In the genomic region with DNA sequence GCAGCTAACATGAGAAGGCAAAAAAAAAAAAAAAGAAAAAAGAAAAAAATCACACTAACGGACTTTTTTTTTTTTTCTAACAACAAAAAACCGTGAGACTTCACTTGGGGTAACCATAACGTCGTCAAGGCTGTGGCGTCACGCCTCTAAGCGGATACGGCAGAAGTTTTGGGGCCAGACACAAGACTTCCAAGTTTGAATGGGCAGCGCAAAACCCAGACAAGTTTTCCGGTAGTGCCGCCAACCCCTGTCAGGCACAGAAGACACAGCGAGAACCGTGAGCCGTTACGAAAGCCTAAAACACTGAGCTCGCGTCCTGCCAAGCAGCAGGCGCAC, we compare ENCODE assay signal across 1 cellular context.
TF ChIP-seq lines count a peak whose summit lies in the region.

No MANE protein-coding gene starts in this region.

TF ChIP-seq in K562, 482 proteins besides CTCF, POLR2A, EP300 and RAD21 (continued from another document and continues in another):
- TF ChIP-seq, protein P1, sequence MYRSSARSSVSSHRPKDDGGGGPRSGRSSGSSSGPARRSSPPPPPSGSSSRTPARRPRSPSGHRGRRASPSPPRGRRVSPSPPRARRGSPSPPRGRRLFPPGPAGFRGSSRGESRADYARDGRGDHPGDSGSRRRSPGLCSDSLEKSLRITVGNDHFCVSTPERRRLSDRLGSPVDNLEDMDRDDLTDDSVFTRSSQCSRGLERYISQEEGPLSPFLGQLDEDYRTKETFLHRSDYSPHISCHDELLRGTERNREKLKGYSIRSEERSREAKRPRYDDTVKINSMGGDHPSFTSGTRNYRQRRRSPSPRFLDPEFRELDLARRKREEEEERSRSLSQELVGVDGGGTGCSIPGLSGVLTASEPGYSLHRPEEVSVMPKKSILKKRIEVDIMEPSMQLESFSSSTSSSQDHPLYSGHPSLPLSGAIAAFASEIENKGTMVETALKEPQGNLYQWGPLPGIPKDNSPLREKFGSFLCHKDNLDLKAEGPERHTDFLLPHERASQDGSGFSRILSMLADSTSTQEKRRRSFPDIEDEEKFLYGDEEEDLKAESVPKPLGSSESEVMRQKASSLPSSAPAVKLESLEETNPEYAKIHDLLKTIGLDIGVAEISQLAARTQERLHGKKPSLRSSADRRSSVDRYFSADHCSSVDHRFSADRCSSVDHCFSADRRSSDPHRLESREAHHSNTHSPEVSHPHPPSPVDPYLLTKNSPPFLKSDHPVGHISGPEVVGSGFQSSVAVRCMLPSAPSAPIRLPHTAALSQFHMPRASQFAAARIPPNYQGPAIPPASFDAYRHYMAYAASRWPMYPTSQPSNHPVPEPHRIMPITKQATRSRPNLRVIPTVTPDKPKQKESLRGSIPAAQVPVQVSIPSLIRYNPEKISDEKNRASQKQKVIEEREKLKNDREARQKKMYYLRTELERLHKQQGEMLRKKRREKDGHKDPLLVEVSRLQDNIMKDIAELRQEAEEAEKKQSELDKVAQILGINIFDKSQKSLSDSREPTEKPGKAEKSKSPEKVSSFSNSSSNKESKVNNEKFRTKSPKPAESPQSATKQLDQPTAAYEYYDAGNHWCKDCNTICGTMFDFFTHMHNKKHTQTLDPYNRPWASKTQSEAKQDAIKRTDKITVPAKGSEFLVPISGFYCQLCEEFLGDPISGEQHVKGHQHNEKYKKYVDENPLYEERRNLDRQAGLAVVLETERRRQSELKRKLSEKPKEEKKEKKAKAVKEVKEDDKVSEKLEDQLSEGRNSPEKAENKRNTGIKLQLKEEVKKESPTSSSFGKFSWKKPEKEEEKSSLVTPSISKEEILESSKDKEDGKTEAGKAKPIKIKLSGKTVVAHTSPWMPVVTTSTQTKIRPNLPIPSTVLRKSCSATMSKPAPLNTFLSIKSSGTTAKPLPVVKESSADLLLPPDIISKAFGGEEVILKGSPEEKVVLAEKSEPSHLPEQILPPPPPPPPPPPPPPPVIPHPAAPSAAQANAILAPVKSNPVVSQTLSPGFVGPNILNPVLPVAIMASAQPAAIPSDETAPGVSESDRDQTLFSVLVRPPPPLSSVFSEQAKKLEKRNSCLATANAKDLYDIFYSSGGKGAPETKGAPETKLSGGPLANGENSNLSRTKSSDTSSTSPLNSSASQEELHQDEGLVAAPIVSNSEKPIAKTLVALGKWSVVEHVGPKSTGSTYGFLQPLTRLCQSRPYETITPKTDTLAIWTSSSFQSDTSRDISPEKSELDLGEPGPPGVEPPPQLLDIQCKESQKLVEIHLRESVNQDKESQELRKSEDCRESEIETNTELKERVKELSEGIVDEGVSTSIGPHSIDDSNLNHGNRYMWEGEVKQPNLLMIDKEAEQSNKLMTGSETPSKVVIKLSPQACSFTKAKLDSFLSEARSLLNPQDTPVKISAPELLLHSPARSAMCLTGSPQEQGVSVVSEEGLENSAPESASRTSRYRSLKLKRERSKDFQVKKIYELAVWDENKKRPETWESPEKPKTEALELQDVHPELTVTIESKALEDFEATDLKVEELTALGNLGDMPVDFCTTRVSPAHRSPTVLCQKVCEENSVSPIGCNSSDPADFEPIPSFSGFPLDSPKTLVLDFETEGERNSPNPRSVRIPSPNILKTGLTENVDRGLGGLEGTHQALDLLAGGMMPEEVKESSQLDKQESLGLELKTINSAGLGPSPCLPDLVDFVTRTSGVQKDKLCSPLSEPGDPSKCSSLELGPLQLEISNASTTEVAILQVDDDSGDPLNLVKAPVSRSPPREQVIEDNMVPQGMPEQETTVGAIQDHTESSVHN (IDR thresholded peaks at IDR 0.05; ENCODE audit: borderline replicate concordance in 1 of 2, low read depth in 1 of 2): no peak
- no peak for TF ChIP-seq CBFB (CRISPR knock-in tag; IDR thresholded peaks at IDR 0.05)
- TF ChIP-seq HDAC2 (IDR thresholded peaks at IDR 0.05): 0 out of 2 replicates have a peak, but pooled peaks have one; percentile 37
- TF ChIP-seq HLTF (IDR thresholded peaks at IDR 0.05): no peak
- no peak; the same call in 1 of the 2 replicates for TF ChIP-seq ZNF512 (tag; IDR thresholded peaks at IDR 0.05)
- no peak for TF ChIP-seq XRCC3 (IDR thresholded peaks at IDR 0.05)
- no peak for TF ChIP-seq ETV6 (IDR thresholded peaks at IDR 0.05; ENCODE audit: borderline replicate concordance in 1 of 2, low read depth in 2 of 2, low read length in 1 of 2)
- TF ChIP-seq ETV6 (CRISPR knock-in tag; IDR thresholded peaks at IDR 0.05; ENCODE audit: borderline replicate concordance): no peak
- TF ChIP-seq, protein P2, sequence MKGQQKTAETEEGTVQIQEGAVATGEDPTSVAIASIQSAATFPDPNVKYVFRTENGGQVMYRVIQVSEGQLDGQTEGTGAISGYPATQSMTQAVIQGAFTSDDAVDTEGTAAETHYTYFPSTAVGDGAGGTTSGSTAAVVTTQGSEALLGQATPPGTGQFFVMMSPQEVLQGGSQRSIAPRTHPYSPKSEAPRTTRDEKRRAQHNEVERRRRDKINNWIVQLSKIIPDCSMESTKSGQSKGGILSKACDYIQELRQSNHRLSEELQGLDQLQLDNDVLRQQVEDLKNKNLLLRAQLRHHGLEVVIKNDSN (CRISPR knock-in tag; IDR thresholded peaks at IDR 0.05): no peak
- peak; percentile 35; the same call in 1 of the 2 replicates for TF ChIP-seq ZBTB40 (IDR thresholded peaks at IDR 0.05)
- no peak for TF ChIP-seq ZBTB40 (CRISPR knock-in tag; IDR thresholded peaks at IDR 0.05)
- TF ChIP-seq POLR2G (IDR thresholded peaks at IDR 0.05; ENCODE audit: low read depth, low read length): no peak
- TF ChIP-seq ETV1 (tag; conservative IDR thresholded peaks at IDR 0.05; ENCODE audit: low read depth): no peak
- TF ChIP-seq KDM4B (IDR thresholded peaks at IDR 0.05; ENCODE audit: borderline replicate concordance in 2 of 2, low read depth in 1 of 2): no peak
- TF ChIP-seq ZNF184 (CRISPR knock-in tag; IDR thresholded peaks at IDR 0.05): no peak
- no peak for TF ChIP-seq HMBOX1 (IDR thresholded peaks at IDR 0.05)
- TF ChIP-seq ZNF639 (CRISPR knock-in tag; conservative IDR thresholded peaks at IDR 0.05 in 1 of 2, IDR thresholded peaks at IDR 0.05 in 1 of 2): no peak
- no peak for TF ChIP-seq ZNF589 (CRISPR knock-in tag; IDR thresholded peaks at IDR 0.05; ENCODE audit: low read depth)
- TF ChIP-seq PHF8 (IDR thresholded peaks at IDR 0.05; ENCODE audit: borderline replicate concordance, low read length): peak; percentile 42; the same call in 1 of the 2 replicates
- TF ChIP-seq HDAC1 (IDR thresholded peaks at IDR 0.05): peak in 1 of 2 experiments; percentile 64; a peak in 2 of 4 replicates
- no peak for TF ChIP-seq TAL1 (IDR thresholded peaks at IDR 0.05)
- TF ChIP-seq ZNF592 (IDR thresholded peaks at IDR 0.05): no peak
